In genomic region chr10:12165992-12166775, GRCh38 we compare ENCODE assay signal across 1 cellular context.
TF ChIP-seq lines count a peak whose summit lies in the region.

No MANE protein-coding gene starts in this region.

TF ChIP-seq in WTC11, 78 proteins besides CTCF, POLR2A, EP300 and RAD21 (continued from another document):
- TF ChIP-seq, protein P1, sequence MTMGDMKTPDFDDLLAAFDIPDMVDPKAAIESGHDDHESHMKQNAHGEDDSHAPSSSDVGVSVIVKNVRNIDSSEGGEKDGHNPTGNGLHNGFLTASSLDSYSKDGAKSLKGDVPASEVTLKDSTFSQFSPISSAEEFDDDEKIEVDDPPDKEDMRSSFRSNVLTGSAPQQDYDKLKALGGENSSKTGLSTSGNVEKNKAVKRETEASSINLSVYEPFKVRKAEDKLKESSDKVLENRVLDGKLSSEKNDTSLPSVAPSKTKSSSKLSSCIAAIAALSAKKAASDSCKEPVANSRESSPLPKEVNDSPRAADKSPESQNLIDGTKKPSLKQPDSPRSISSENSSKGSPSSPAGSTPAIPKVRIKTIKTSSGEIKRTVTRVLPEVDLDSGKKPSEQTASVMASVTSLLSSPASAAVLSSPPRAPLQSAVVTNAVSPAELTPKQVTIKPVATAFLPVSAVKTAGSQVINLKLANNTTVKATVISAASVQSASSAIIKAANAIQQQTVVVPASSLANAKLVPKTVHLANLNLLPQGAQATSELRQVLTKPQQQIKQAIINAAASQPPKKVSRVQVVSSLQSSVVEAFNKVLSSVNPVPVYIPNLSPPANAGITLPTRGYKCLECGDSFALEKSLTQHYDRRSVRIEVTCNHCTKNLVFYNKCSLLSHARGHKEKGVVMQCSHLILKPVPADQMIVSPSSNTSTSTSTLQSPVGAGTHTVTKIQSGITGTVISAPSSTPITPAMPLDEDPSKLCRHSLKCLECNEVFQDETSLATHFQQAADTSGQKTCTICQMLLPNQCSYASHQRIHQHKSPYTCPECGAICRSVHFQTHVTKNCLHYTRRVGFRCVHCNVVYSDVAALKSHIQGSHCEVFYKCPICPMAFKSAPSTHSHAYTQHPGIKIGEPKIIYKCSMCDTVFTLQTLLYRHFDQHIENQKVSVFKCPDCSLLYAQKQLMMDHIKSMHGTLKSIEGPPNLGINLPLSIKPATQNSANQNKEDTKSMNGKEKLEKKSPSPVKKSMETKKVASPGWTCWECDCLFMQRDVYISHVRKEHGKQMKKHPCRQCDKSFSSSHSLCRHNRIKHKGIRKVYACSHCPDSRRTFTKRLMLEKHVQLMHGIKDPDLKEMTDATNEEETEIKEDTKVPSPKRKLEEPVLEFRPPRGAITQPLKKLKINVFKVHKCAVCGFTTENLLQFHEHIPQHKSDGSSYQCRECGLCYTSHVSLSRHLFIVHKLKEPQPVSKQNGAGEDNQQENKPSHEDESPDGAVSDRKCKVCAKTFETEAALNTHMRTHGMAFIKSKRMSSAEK (CRISPR knock-in tag; IDR thresholded peaks at IDR 0.05; ENCODE audit: borderline replicate concordance) = no peak
- TF ChIP-seq ATF3 (CRISPR knock-in tag; conservative IDR thresholded peaks at IDR 0.05) (no peak), ATF1 (CRISPR knock-in tag; IDR thresholded peaks at IDR 0.05) (no peak), NFE2L1 (CRISPR knock-in tag; IDR thresholded peaks at IDR 0.05) (no peak), IRF2 (CRISPR knock-in tag; IDR thresholded peaks at IDR 0.05; ENCODE audit: borderline replicate concordance, low read depth) (no peak), E2F5 (CRISPR knock-in tag; IDR thresholded peaks at IDR 0.05) (no peak), ZNF671 (CRISPR knock-in tag; IDR thresholded peaks at IDR 0.05) (no peak), NR2C2 (CRISPR knock-in tag; IDR thresholded peaks at IDR 0.05) (no peak)
- TF ChIP-seq, protein P2, sequence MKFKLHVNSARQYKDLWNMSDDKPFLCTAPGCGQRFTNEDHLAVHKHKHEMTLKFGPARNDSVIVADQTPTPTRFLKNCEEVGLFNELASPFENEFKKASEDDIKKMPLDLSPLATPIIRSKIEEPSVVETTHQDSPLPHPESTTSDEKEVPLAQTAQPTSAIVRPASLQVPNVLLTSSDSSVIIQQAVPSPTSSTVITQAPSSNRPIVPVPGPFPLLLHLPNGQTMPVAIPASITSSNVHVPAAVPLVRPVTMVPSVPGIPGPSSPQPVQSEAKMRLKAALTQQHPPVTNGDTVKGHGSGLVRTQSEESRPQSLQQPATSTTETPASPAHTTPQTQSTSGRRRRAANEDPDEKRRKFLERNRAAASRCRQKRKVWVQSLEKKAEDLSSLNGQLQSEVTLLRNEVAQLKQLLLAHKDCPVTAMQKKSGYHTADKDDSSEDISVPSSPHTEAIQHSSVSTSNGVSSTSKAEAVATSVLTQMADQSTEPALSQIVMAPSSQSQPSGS (CRISPR knock-in tag; IDR thresholded peaks at IDR 0.05; ENCODE audit: borderline replicate concordance, low read depth) = no peak
- TF ChIP-seq, protein P3, sequence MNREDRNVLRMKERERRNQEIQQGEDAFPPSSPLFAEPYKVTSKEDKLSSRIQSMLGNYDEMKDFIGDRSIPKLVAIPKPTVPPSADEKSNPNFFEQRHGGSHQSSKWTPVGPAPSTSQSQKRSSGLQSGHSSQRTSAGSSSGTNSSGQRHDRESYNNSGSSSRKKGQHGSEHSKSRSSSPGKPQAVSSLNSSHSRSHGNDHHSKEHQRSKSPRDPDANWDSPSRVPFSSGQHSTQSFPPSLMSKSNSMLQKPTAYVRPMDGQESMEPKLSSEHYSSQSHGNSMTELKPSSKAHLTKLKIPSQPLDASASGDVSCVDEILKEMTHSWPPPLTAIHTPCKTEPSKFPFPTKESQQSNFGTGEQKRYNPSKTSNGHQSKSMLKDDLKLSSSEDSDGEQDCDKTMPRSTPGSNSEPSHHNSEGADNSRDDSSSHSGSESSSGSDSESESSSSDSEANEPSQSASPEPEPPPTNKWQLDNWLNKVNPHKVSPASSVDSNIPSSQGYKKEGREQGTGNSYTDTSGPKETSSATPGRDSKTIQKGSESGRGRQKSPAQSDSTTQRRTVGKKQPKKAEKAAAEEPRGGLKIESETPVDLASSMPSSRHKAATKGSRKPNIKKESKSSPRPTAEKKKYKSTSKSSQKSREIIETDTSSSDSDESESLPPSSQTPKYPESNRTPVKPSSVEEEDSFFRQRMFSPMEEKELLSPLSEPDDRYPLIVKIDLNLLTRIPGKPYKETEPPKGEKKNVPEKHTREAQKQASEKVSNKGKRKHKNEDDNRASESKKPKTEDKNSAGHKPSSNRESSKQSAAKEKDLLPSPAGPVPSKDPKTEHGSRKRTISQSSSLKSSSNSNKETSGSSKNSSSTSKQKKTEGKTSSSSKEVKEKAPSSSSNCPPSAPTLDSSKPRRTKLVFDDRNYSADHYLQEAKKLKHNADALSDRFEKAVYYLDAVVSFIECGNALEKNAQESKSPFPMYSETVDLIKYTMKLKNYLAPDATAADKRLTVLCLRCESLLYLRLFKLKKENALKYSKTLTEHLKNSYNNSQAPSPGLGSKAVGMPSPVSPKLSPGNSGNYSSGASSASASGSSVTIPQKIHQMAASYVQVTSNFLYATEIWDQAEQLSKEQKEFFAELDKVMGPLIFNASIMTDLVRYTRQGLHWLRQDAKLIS (CRISPR knock-in tag; IDR thresholded peaks at IDR 0.05; ENCODE audit: borderline replicate concordance) = no peak
